1 cellular context compared by ENCODE assay signal in genomic region chr3:13093687-13094086, GRCh38.
TF ChIP-seq lines count a peak whose summit lies in the region.

No MANE protein-coding gene starts in this region.

TF ChIP-seq in WTC11, 78 proteins besides CTCF, POLR2A, EP300 and RAD21 (continued from another document):
- TF ChIP-seq USF2 (CRISPR knock-in tag; IDR thresholded peaks at IDR 0.05) = peak; percentile 90
- TF ChIP-seq, protein P1, sequence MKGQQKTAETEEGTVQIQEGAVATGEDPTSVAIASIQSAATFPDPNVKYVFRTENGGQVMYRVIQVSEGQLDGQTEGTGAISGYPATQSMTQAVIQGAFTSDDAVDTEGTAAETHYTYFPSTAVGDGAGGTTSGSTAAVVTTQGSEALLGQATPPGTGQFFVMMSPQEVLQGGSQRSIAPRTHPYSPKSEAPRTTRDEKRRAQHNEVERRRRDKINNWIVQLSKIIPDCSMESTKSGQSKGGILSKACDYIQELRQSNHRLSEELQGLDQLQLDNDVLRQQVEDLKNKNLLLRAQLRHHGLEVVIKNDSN (CRISPR knock-in tag; IDR thresholded peaks at IDR 0.05) = peak; percentile 72
- TF ChIP-seq SMAD4 (CRISPR knock-in tag; IDR thresholded peaks at IDR 0.05) = no peak
- TF ChIP-seq GTF2I (CRISPR knock-in tag; conservative IDR thresholded peaks at IDR 0.05) = no peak
- no peak for TF ChIP-seq TP53 (CRISPR knock-in tag; IDR thresholded peaks at IDR 0.05)
- TF ChIP-seq NFYB (CRISPR knock-in tag; conservative IDR thresholded peaks at IDR 0.05; ENCODE audit: low read depth) = peak; percentile 63
